ENCODE assay signal across 8 cellular contexts in genomic region chr13:27953671-27954405, GRCh38. TPM values are rescaled to one million over a fixed set of nuclear protein-coding genes. Genes with fewer than 3 reads are reported as not detected.
A peak's percentile ranks its signal among the peaks of the same experiment; 100 is the strongest.
DNase-seq lines count a peak whose midpoint lies in the region; ATAC-seq and TF ChIP-seq lines count a peak whose summit lies in the region.

No MANE protein-coding gene starts in this region.

- no peaks in the 10 kb centered on the region for H3K9me3 ChIP-seq in parathyroid adenoma (ENCODE audit: control insufficient read depth, low read length)

- H3K27ac Mint-ChIP-seq in glutamatergic neuron (ENCODE audit: unreplicated experiment) = no peak overlapping the region

- H3K9ac ChIP-seq in parathyroid adenoma = no peak overlapping the region

- H3K4me2 ChIP-seq in parathyroid adenoma (ENCODE audit: low read length) = peak overlapping the region; percentile 76

- H3K79me2 ChIP-seq in parathyroid adenoma = no peaks in the 10 kb centered on the region

- no peak overlapping the region for H3K27ac ChIP-seq in parathyroid adenoma

- H3K36me3 Mint-ChIP-seq in glutamatergic neuron (ENCODE audit: unreplicated experiment) = no peaks in the 10 kb centered on the region

- DNase-seq in COLO829 (ENCODE audit: low spot score) (peak; percentile 65), HT-29 (ENCODE audit: low spot score) (peak; percentile 100), glutamatergic neuron (peak; percentile 92), ureter (ENCODE audit: low spot score) (peak; percentile 70)
- DNase-seq in activated gamma-delta T cell treated with anti-CD3 and anti-CD28 coated beads, Interleukin-2, amount 50 U/mL, for 16 hours (ENCODE audit: low read depth) = peak; percentile 26

- H3K4me3 ChIP-seq in parathyroid adenoma (ENCODE audit: low read depth, low read length) = peak overlapping the region; percentile 45

- H3K27me3 Mint-ChIP-seq in glutamatergic neuron (ENCODE audit: unreplicated experiment) = peaks cover 37% of the 10 kb centered on the region

- no peaks in the 10 kb centered on the region for H3K9me3 Mint-ChIP-seq in glutamatergic neuron (ENCODE audit: unreplicated experiment)

- TF ChIP-seq CTCF in glutamatergic neuron (IDR thresholded peaks at IDR 0.05; ENCODE audit: partially characterized antibody, unreplicated experiment) (peak; percentile 99), parathyroid adenoma (IDR thresholded peaks at IDR 0.05) (peak; percentile 27)

- H3K27me3 ChIP-seq in parathyroid adenoma (ENCODE audit: control insufficient read depth, insufficient read depth, low read length) = peaks cover 13% of the 10 kb centered on the region

- peak; percentile 90 for ATAC-seq in GM19452 (IDR thresholded peaks at IDR 0.05; ENCODE audit: unreplicated experiment)

- peak overlapping the region; percentile 67 for H3K4me3 Mint-ChIP-seq in glutamatergic neuron (ENCODE audit: unreplicated experiment)

- no peaks in the 10 kb centered on the region for H3K4me1 ChIP-seq in parathyroid adenoma

- no peaks in the 10 kb centered on the region for H3K36me3 ChIP-seq in parathyroid adenoma (ENCODE audit: control insufficient read depth, insufficient read depth, low read length)

- peak overlapping the region; percentile 50 for H2AFZ ChIP-seq in parathyroid adenoma

- H3K4me1 Mint-ChIP-seq in glutamatergic neuron (ENCODE audit: low read depth, unreplicated experiment) = no peaks in the 10 kb centered on the region

TF ChIP-seq in PFSK-1, 5 proteins besides CTCF, POLR2A, EP300 and RAD21:
- peak; percentile 12 for TF ChIP-seq FOXP2 (optimal IDR thresholded peaks at IDR 0.05; ENCODE audit: borderline replicate concordance, extremely low read depth, extremely low read length, insufficient read depth)
- TF ChIP-seq POLR2AphosphoS5 (IDR thresholded peaks at IDR 0.05; ENCODE audit: low read depth, low read length) = no peak

RNA-seq across cellular contexts. Expression of gene CDX2, which starts 15.3 kb away (rescaled TPM):
- 4.1 and 5.4 TPM in 2 replicates for total RNA-seq in HT-29 (2014; rRNA removed; shearing (Covaris generic))
- polyA plus RNA-seq in PFSK-1 (2012; ENCODE audit: insufficient read length, low read depth) = not detected
- total RNA-seq in glutamatergic neuron (ENCODE audit: unreplicated experiment) (1.1 TPM), ureter (not detected)

RNA-seq across cellular contexts. Expression of gene PDX1, which starts 34.0 kb away (rescaled TPM):
- 0.51 and 0.89 TPM in 2 replicates for total RNA-seq in HT-29 (2014; rRNA removed; shearing (Covaris generic))
- polyA plus RNA-seq in PFSK-1 (2012; ENCODE audit: insufficient read length, low read depth) = not detected
- total RNA-seq in glutamatergic neuron (ENCODE audit: unreplicated experiment) (not detected), ureter (not detected)

RNA-seq across cellular contexts. Expression of gene URAD, which starts 34.7 kb away (rescaled TPM):
- total RNA-seq in HT-29 (2014; rRNA removed; shearing (Covaris generic)) = not detected in 2 replicates
- not detected for polyA plus RNA-seq in PFSK-1 (2012; ENCODE audit: insufficient read length, low read depth)
- not detected for total RNA-seq in glutamatergic neuron (ENCODE audit: unreplicated experiment)
- total RNA-seq in ureter = not detected

Comparison
In these comparisons a context has a peak if more than half of its experiments do, and no peak if none do; other contexts are left out.
1. DNase-seq: peak in every context shown above with its lines; median percentile 100 in HT-29; 92 in glutamatergic neuron; 70 in ureter; 65 in COLO829; 26 in activated gamma-delta T cell treated with anti-CD3 and anti-CD28 coated beads, Interleukin-2, amount 50 U/mL, for 16 hours.